ENCODE assay signal across 18 cellular contexts in the genomic region with DNA sequence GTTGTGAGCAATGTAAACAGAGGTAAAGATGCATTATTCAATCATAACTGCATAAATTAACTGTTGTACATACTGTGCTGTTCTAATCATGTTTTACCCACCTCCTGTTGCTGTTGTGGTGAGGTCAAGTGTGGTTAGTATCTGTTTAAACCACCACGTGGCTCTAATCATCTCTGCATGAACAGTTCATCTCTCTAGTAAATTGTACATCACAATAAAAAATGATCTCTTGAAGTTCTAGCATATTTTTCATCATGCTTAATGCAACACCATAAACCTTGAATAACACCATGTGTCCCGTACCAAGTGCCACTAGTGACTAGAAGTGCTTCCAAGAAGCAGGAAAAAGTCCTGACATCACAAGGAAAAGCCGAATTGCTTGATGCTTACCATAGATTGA.
"Had no signal": no experiment of that assay in that cellular context is flagged by ENCODE, and none has a peak within 500 bp of the region (broad histone marks: within the 10 kb centered on the region; RNA-seq: fewer than 3 reads in every experiment).

No MANE protein-coding gene starts in this region.

- H3K27ac ChIP-seq: breast epithelium, coronary artery, gastroesophageal sphincter, heart left ventricle, left lung, thoracic aorta, upper lobe of left lung had no signal

- H3K9ac ChIP-seq: parathyroid adenoma had no signal

- DNase-seq: activated CD4-positive, alpha-beta T cell treated with anti-CD3 and anti-CD28 coated beads for 48 hours; activated CD4-positive, CD25-positive, alpha-beta regulatory T cell; activated CD8-positive, alpha-beta T cell treated with anti-CD3 and anti-CD28 coated beads, Interleukin-2, amount 10 ng/mL, durations not matched to agents 7 days and 5 days; activated naive CD4-positive, alpha-beta T cell treated with anti-CD3 and anti-CD28 coated beads for 36 hours; activated T-cell treated with anti-CD3 and anti-CD28 coated beads, Interleukin-2, amount 50 U/mL, for 4 hours; anterior cingulate cortex; heart left ventricle; left lung; stimulated activated CD4-positive, alpha-beta T cell treated with anti-CD3 and anti-CD28 coated beads, Interleukin-4, amount 100 ng/mL, for 4 hours; T-helper 9 cell; upper lobe of left lung had no signal

- H3K36me3 ChIP-seq: breast epithelium, gastroesophageal sphincter, heart left ventricle, left lung, thoracic aorta, upper lobe of left lung had no signal

- H3K4me1 ChIP-seq: breast epithelium, gastroesophageal sphincter, heart left ventricle, left lung, parathyroid adenoma, upper lobe of left lung had no signal

- H3K27me3 ChIP-seq: breast epithelium, heart left ventricle, left lung, upper lobe of left lung had no signal

- H2AFZ ChIP-seq: parathyroid adenoma had no signal

- H3K9me3 ChIP-seq: breast epithelium, gastroesophageal sphincter, heart left ventricle, left lung, thoracic aorta, upper lobe of left lung had no signal

- H3K79me2 ChIP-seq: parathyroid adenoma had no signal

- H3K4me3 ChIP-seq: breast epithelium, coronary artery, gastroesophageal sphincter, heart left ventricle, left lung, thoracic aorta, upper lobe of left lung had no signal

- ATAC-seq: activated CD8-positive, alpha-beta T cell treated with anti-CD3 and anti-CD28 coated beads, Interleukin-2, amount 10 ng/mL, durations not matched to agents 7 days and 5 days; activated T-cell treated with anti-CD3 and anti-CD28 coated beads, Interleukin-2, amount 50 U/mL, for 4 hours; gastroesophageal sphincter; heart left ventricle; left lung; sciatic nerve; stimulated activated memory B cell treated with anti-CD40 and anti-IgM and Interleukin-4, amounts not matched to agents 10 μg/mL and 1 μg/mL and 100 μg/mL, for 72 hours had no signal
